ENCODE assay signal across 18 cellular contexts in genomic region chr7:158107806-158108205, GRCh38.
A peak's percentile ranks its signal among the peaks of the same experiment; 100 is the strongest.
DNase-seq lines count a peak whose midpoint lies in the region.
"Had no signal": no experiment of that assay in that cellular context is flagged by ENCODE, and none has a peak within 500 bp of the region (broad histone marks: within the 10 kb centered on the region; RNA-seq: fewer than 3 reads in every experiment).

No MANE protein-coding gene starts in this region.

- no peak overlapping the region for H2BK12ac ChIP-seq in neuronal stem cell (ENCODE audit: low read length)

- H2BK5ac ChIP-seq in neuronal stem cell (ENCODE audit: low read length): peak overlapping the region; percentile 6

- no peak overlapping the region for H2BK120ac ChIP-seq in neuronal stem cell (ENCODE audit: low read depth, low read length)

- no peaks in the 10 kb centered on the region for H3K36me3 ChIP-seq in neuronal stem cell (replicated peaks in 1 of 2; ENCODE audit: control insufficient read depth in 2 of 2, insufficient read depth in 2 of 2, low read length in 2 of 2)

- H3K14ac ChIP-seq in neuronal stem cell (ENCODE audit: low read length): no peak overlapping the region

- H3K9ac ChIP-seq in neuronal stem cell (ENCODE audit: low read depth, low read length, poor library complexity): no peak overlapping the region

- DNase-seq in NCI-H2107 treated with DMSO at 0.1 percent for 48 hours (lab: John Stamatoyannopoulos, UW; ENCODE audit: unreplicated experiment): peak; percentile 78
- no peak for DNase-seq in NCI-H2107 (lab: John Stamatoyannopoulos, UW)
- DNase-seq in NCI-H1105 (lab: John Stamatoyannopoulos, UW): peak; percentile 64
- peak; percentile 82 for DNase-seq in NCI-H748 treated with DMSO at 0.1 percent for 48 hours (lab: John Stamatoyannopoulos, UW)
- no peak for DNase-seq in neuronal stem cell (ENCODE audit: low spot score)
- no peak for DNase-seq in MV-4-11 (lab: John Stamatoyannopoulos, UW)
- DNase-seq in D341Med (ENCODE audit: low spot score): no peak
- DNase-seq in cerebellar nuclear complex (lab: John Stamatoyannopoulos, UW): no peak
- DNase-seq: C1 segment of cervical spinal cord, DND-41, NCI-H1694, NCI-H2227 treated with DMSO at 0.1 percent for 48 hours, NCI-H526, OCI-M1, RPMI8226, T-helper 17 cell had no signal

- no peak overlapping the region for H4K91ac ChIP-seq in neuronal stem cell (ENCODE audit: low read depth, low read length, poor library complexity)

- no peak overlapping the region for H3K4me2 ChIP-seq in neuronal stem cell (ENCODE audit: insufficient read depth, low read length, poor library complexity, severe bottlenecking)
- H3K4me2 ChIP-seq: A549, GM23338 had no signal

- no peak overlapping the region for H2BK15ac ChIP-seq in neuronal stem cell (ENCODE audit: low read length)

- H3K27me3 ChIP-seq in neuronal stem cell (ENCODE audit: control insufficient read depth in 3 of 3, insufficient read depth in 3 of 3, low read depth in 1 of 3, low read length in 3 of 3): no peaks in the 10 kb centered on the region

- H3K23ac ChIP-seq in neuronal stem cell (ENCODE audit: low read depth, low read length, poor library complexity): no peak overlapping the region

- peak overlapping the region; percentile 43 for H4K8ac ChIP-seq in neuronal stem cell (ENCODE audit: low read depth, low read length)

- H2AFZ ChIP-seq in neuronal stem cell (ENCODE audit: low read length): no peak overlapping the region
- H2AFZ ChIP-seq: GM23338 had no signal

- peaks cover 0 to 2% of the 10 kb centered on the region in 2 donors for H3K4me1 ChIP-seq in neuronal stem cell (ENCODE audit: control insufficient read depth in 2 of 2, insufficient read depth in 1 of 2, low read depth in 1 of 2, low read length in 2 of 2)
- H3K4me1 ChIP-seq: A549 had no signal

- H3K27ac ChIP-seq in neuronal stem cell (replicated peaks; ENCODE audit: low read length): no peak overlapping the region
- H3K27ac ChIP-seq: A549 had no signal

- H3K18ac ChIP-seq in neuronal stem cell (ENCODE audit: low read length): peak overlapping the region; percentile 55

- H3K4ac ChIP-seq in neuronal stem cell (ENCODE audit: low read length): no peak overlapping the region

- H3K4me3 ChIP-seq in neuronal stem cell (ENCODE audit: low read length in 2 of 2): no peak overlapping the region
- H3K4me3 ChIP-seq: A549, GM23338 had no signal

- WGBS in neuronal stem cell (ENCODE audit: extremely low coverage in 2 of 2, insufficient read length in 2 of 2, insufficient replicate concordance in 1 of 2), 2 donors: no CpG with 5 or more reads among the region's 2 CpGs

- peak overlapping the region; percentile 11 for H2AK5ac ChIP-seq in neuronal stem cell (ENCODE audit: low read depth, low read length)

- no peaks in the 10 kb centered on the region for H3K79me1 ChIP-seq in neuronal stem cell (ENCODE audit: low read depth, low read length)

- H3K9me3 ChIP-seq in neuronal stem cell (replicated peaks in 1 of 2; ENCODE audit: control insufficient read depth in 2 of 2, insufficient read depth in 1 of 2, low read depth in 1 of 2, low read length in 2 of 2): peaks cover 0 to 12% of the 10 kb centered on the region in 2 donors

Comparison
In these comparisons a context has a peak if more than half of its experiments do, and no peak if none do; other contexts are left out.
1. DNase-seq: peak in NCI-H2107 treated with DMSO at 0.1 percent for 48 hours (single experiment), NCI-H1105 (single experiment) and NCI-H748 treated with DMSO at 0.1 percent for 48 hours (single experiment); none in NCI-H2107 (single experiment), neuronal stem cell (single experiment), MV-4-11 (single experiment), D341Med (single experiment) and cerebellar nuclear complex (0 of 2).